10 cellular contexts compared by ENCODE assay signal in the genomic region with DNA sequence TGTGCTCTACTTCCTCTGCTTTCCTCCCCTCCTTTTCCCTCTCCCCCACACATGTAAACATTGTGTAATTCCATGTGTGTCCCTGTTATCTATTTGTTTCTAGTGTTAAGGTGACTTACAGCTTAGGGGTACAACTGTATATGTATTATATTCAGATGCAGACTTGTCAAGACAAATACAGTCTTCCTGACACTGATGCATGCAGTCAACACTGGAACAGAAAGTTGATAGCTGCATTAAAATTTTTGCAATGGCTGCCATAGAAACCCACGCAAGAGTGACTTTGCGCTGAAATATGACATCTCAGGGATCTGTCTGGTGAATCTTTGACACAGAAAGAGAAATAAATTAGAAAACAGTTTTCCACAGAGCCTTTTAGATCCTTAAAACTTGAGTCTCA.
"Had no signal": no experiment of that assay in that cellular context is flagged by ENCODE, and none has a peak within 500 bp of the region (broad histone marks: within the 10 kb centered on the region; RNA-seq: fewer than 3 reads in every experiment).

No MANE protein-coding gene starts in this region.

- H3K4me1 ChIP-seq: HAP-1 had no signal

- H3K4me3 Mint-ChIP-seq: GM23338, H9, HFFc6 had no signal

- H2AFZ ChIP-seq: GM23248, GM23338 had no signal

- H3K36me3 ChIP-seq: HAP-1 had no signal

- H3K4me3 ChIP-seq: GM23248, GM23338, HAP-1 had no signal

- H3K4me2 ChIP-seq: GM23338 had no signal

- H3K9ac ChIP-seq: GM23248 had no signal

- DNase-seq: GM23248, GOT3, H7, H9, HCEC 1CT, HFFc6 had no signal

- H3K27ac Mint-ChIP-seq: GM23338, H9, HFFc6 had no signal

- H3K9me3 ChIP-seq: HAP-1 had no signal

- H3K9me3 Mint-ChIP-seq: GM23338, HFFc6 had no signal

- H3K27ac ChIP-seq: GM23248 had no signal

- FAIRE-seq: H1, H54 had no signal
